In genomic region chr15:28984421-28985375, GRCh38 we compare ENCODE assay signal across 8 cellular contexts.
A peak's percentile ranks its signal among the peaks of the same experiment; 100 is the strongest.
DNase-seq lines count a peak whose midpoint lies in the region; ATAC-seq and TF ChIP-seq lines count a peak whose summit lies in the region.

No MANE protein-coding gene starts in this region.

- no peak overlapping the region for H3K4me3 Mint-ChIP-seq in activated CD8-positive, alpha-beta T cell treated with anti-CD3 and anti-CD28 coated beads, Interleukin-2, amount 10 ng/mL, durations not matched to agents 7 days and 5 days
- H3K4me3 Mint-ChIP-seq in stimulated activated naive CD8-positive, alpha-beta T cell treated with anti-CD3 and anti-CD28 coated beads, Interleukin-15, Interleukin-2, amounts not matched to agents 100 ng/mL and 50 ng/mL, for 24 hours: no peak overlapping the region

- H3K27ac Mint-ChIP-seq in activated CD8-positive, alpha-beta T cell treated with anti-CD3 and anti-CD28 coated beads, Interleukin-2, amount 10 ng/mL, durations not matched to agents 7 days and 5 days: no peak overlapping the region
- peak overlapping the region; percentile 60 for H3K27ac Mint-ChIP-seq in stimulated activated naive CD8-positive, alpha-beta T cell treated with anti-CD3 and anti-CD28 coated beads, Interleukin-15, Interleukin-2, amounts not matched to agents 100 ng/mL and 50 ng/mL, for 24 hours

- no peaks in the 10 kb centered on the region for H3K4me1 ChIP-seq in body of pancreas
- peaks cover 3% of the 10 kb centered on the region for H3K4me1 ChIP-seq in suprapubic skin

- TF ChIP-seq EP300 in suprapubic skin (IDR thresholded peaks at IDR 0.05): no peak

- CTCF ChIA-PET in activated CD8-positive, alpha-beta T cell treated with anti-CD3 and anti-CD28 coated beads, Interleukin-2, amount 10 ng/mL, durations not matched to agents 7 days and 5 days (lab: Charles Lee): interaction anchor here (0.6 to 1.4 kb wide), 5 partner anchors 67 to 106 kb away, joined by 3 to 5 read pairs (median 3); no protein-coding TSS in a partner anchor

- H3K27ac ChIP-seq in body of pancreas (no peak overlapping the region), suprapubic skin (no peak overlapping the region)

- H3K9me3 Mint-ChIP-seq in activated CD8-positive, alpha-beta T cell treated with anti-CD3 and anti-CD28 coated beads, Interleukin-2, amount 10 ng/mL, durations not matched to agents 7 days and 5 days (ENCODE audit: insufficient read depth): no peaks in the 10 kb centered on the region
- no peaks in the 10 kb centered on the region for H3K9me3 Mint-ChIP-seq in stimulated activated naive CD8-positive, alpha-beta T cell treated with anti-CD3 and anti-CD28 coated beads, Interleukin-15, Interleukin-2, amounts not matched to agents 100 ng/mL and 50 ng/mL, for 24 hours

- H3K4me1 Mint-ChIP-seq in activated CD8-positive, alpha-beta T cell treated with anti-CD3 and anti-CD28 coated beads, Interleukin-2, amount 10 ng/mL, durations not matched to agents 7 days and 5 days (ENCODE audit: low read depth): peaks cover 19% of the 10 kb centered on the region
- peaks cover 32% of the 10 kb centered on the region for H3K4me1 Mint-ChIP-seq in stimulated activated naive CD8-positive, alpha-beta T cell treated with anti-CD3 and anti-CD28 coated beads, Interleukin-15, Interleukin-2, amounts not matched to agents 100 ng/mL and 50 ng/mL, for 24 hours (ENCODE audit: low read depth)

- no peak overlapping the region for H3K4me3 ChIP-seq in body of pancreas
- no peak overlapping the region for H3K4me3 ChIP-seq in suprapubic skin

- no peaks in the 10 kb centered on the region for H3K9me3 ChIP-seq in body of pancreas
- H3K9me3 ChIP-seq in suprapubic skin: no peaks in the 10 kb centered on the region

- WGBS in body of pancreas, 2 donors: 83 to 90% methylated on average over 9 to 10 of the region's 10 CpGs
- WGBS in suprapubic skin: 66% methylated on average over 10 of the region's 10 CpGs

- DNase-seq in NCI-H526 (lab: John Stamatoyannopoulos, UW) (peak; percentile 17 to 43), NCI-H526 treated with DMSO at 0.1 percent for 48 hours (lab: John Stamatoyannopoulos, UW) (no peak), hypothalamus (lab: John Stamatoyannopoulos, UW) (peak in 48 of 51 donors; percentile 36 to 95 (median 83)), body of pancreas (no peak), NCI-H1694 treated with DMSO at 0.1 percent for 48 hours (lab: John Stamatoyannopoulos, UW) (no peak), suprapubic skin (ENCODE audit: low spot score in 2 of 2) (no peak)
- DNase-seq in activated CD8-positive, alpha-beta T cell treated with anti-CD3 and anti-CD28 coated beads, Interleukin-2, amount 10 ng/mL, durations not matched to agents 7 days and 5 days: peak; percentile 46

- peak; percentile 75 for ATAC-seq in activated CD8-positive, alpha-beta T cell treated with anti-CD3 and anti-CD28 coated beads, Interleukin-2, amount 10 ng/mL, durations not matched to agents 7 days and 5 days
- no peak for ATAC-seq in body of pancreas

- no peaks in the 10 kb centered on the region for H3K36me3 Mint-ChIP-seq in activated CD8-positive, alpha-beta T cell treated with anti-CD3 and anti-CD28 coated beads, Interleukin-2, amount 10 ng/mL, durations not matched to agents 7 days and 5 days (ENCODE audit: low read depth)
- H3K36me3 Mint-ChIP-seq in stimulated activated naive CD8-positive, alpha-beta T cell treated with anti-CD3 and anti-CD28 coated beads, Interleukin-15, Interleukin-2, amounts not matched to agents 100 ng/mL and 50 ng/mL, for 24 hours (ENCODE audit: low read depth): peaks cover 4% of the 10 kb centered on the region

- no peaks in the 10 kb centered on the region for H3K36me3 ChIP-seq in body of pancreas (replicated peaks in 1 of 2; ENCODE audit: insufficient read depth in 1 of 2, low read depth in 2 of 2)
- no peaks in the 10 kb centered on the region for H3K36me3 ChIP-seq in suprapubic skin

- POLR2A ChIA-PET in activated CD8-positive, alpha-beta T cell treated with anti-CD3 and anti-CD28 coated beads, Interleukin-2, amount 10 ng/mL, durations not matched to agents 7 days and 5 days (lab: Charles Lee): interaction anchor here (0.7 kb wide), 1 partner anchor 121 kb away, joined by 3 read pairs; no protein-coding TSS in a partner anchor

- H3K27me3 ChIP-seq in body of pancreas: no peaks in the 10 kb centered on the region
- H3K27me3 ChIP-seq in suprapubic skin: no peaks in the 10 kb centered on the region

- no peak for TF ChIP-seq CTCF in body of pancreas (IDR thresholded peaks at IDR 0.05)
- no peak for TF ChIP-seq CTCF in suprapubic skin (IDR thresholded peaks at IDR 0.05)

- no peaks in the 10 kb centered on the region for H3K27me3 Mint-ChIP-seq in activated CD8-positive, alpha-beta T cell treated with anti-CD3 and anti-CD28 coated beads, Interleukin-2, amount 10 ng/mL, durations not matched to agents 7 days and 5 days (ENCODE audit: low read depth)
- H3K27me3 Mint-ChIP-seq in stimulated activated naive CD8-positive, alpha-beta T cell treated with anti-CD3 and anti-CD28 coated beads, Interleukin-15, Interleukin-2, amounts not matched to agents 100 ng/mL and 50 ng/mL, for 24 hours: no peaks in the 10 kb centered on the region

- TF ChIP-seq POLR2A in body of pancreas (IDR thresholded peaks at IDR 0.05): no peak
- TF ChIP-seq POLR2A in suprapubic skin (IDR thresholded peaks at IDR 0.05): no peak

- intact Hi-C loops in body of pancreas (cut with DNase I): no loop called here

Comparison
In these comparisons a context has a peak if more than half of its experiments do, and no peak if none do; other contexts are left out.
1. DNase-seq: peak in NCI-H526 (2 of 2), activated CD8-positive, alpha-beta T cell treated with anti-CD3 and anti-CD28 coated beads, Interleukin-2, amount 10 ng/mL, durations not matched to agents 7 days and 5 days (single experiment) and hypothalamus (48 of 51); none in NCI-H526 treated with DMSO at 0.1 percent for 48 hours (single experiment), body of pancreas (0 of 4), NCI-H1694 treated with DMSO at 0.1 percent for 48 hours (single experiment) and suprapubic skin (0 of 2).